ENCODE assay signal across 27 cellular contexts in the genomic region with DNA sequence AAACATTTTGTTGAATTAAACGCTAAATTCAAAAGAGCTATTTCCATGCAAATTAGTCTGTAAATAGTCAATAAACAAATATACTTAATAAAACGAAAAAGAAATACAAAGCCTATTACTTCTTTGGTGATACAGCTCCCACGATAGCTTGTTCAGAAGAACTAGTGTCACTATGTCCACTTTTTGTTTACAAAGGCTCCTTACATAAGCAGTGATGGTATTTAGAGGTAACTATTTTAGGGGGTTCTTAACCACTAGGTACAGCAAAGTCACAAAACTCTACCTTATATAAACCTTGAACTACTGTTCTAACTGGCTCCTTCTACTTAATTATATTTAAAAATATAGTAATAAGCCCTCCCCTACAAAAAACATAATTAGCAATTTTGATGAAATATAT. TPM values are rescaled to one million over a fixed set of nuclear protein-coding genes. Genes with fewer than 3 reads are reported as not detected.
"Had no signal": no experiment of that assay in that cellular context is flagged by ENCODE, and none has a peak within 500 bp of the region (broad histone marks: within the 10 kb centered on the region; RNA-seq: fewer than 3 reads in every experiment).

No MANE protein-coding gene starts in this region.

- H3K36me3 ChIP-seq: ovary, uterus had no signal

- DNase-seq: dermis blood vessel endothelial cell; effector memory CD4-positive, alpha-beta T cell; foreskin keratinocyte; kidney; left lung; lower lobe of right lung; naive thymus-derived CD8-positive, alpha-beta T cell; nephron progenitor cell; occipital lobe; ovary; posterior cingulate gyrus; stimulated activated CD4-positive, alpha-beta T cell treated with anti-CD3 and anti-CD28 coated beads, Interleukin-12 subunit alpha, Interleukin-12 subunit beta, amount 100 ng/mL, for 4 hours; stimulated activated CD4-positive, alpha-beta T cell treated with anti-CD3 and anti-CD28 coated beads, Interleukin-1b, Interleukin-23, amount 100 ng/mL, for 48 hours; stimulated activated CD4-positive, alpha-beta T cell treated with anti-CD3 and anti-CD28 coated beads, Interleukin-4, amount 100 ng/mL, for 1 hour; stimulated activated CD8-positive, alpha-beta memory T cell treated with anti-CD3 and anti-CD28 coated beads, Interleukin-4, amount 100 ng/mL, for 48 hours; stimulated activated naive CD4-positive, alpha-beta T cell; stimulated activated naive CD8-positive, alpha-beta T cell treated with anti-CD3 and anti-CD28 coated beads, Interleukin-15, amount 100 ng/mL, for 72 hours; transverse colon; upper lobe of right lung; uterus had no signal

- H3K4me2 ChIP-seq: smooth muscle cell had no signal

- H3K9me3 Mint-ChIP-seq: naive thymus-derived CD8-positive, alpha-beta T cell; nephron progenitor cell; stimulated activated naive CD8-positive, alpha-beta T cell treated with anti-CD3 and anti-CD28 coated beads, Interleukin-15, amount 100 ng/mL, for 72 hours had no signal

- H3K27ac ChIP-seq: coronary artery, esophagus muscularis mucosa, foreskin keratinocyte, gastroesophageal sphincter, left lung, lower lobe of right lung, ovary, suprapubic skin, transverse colon, upper lobe of right lung, uterus had no signal

- H3K9me3 ChIP-seq: esophagus muscularis mucosa, gastroesophageal sphincter, left lung, lower lobe of right lung, ovary, suprapubic skin, transverse colon, upper lobe of right lung, uterus had no signal

- FAIRE-seq: endothelial cell of umbilical vein had no signal

- H3K27ac Mint-ChIP-seq: naive thymus-derived CD8-positive, alpha-beta T cell had no signal

- H3K4me3 ChIP-seq: coronary artery, esophagus muscularis mucosa, gastroesophageal sphincter, left lung, lower lobe of right lung, ovary, smooth muscle cell, suprapubic skin, transverse colon, upper lobe of right lung, uterus had no signal

- H3K4me1 Mint-ChIP-seq: naive thymus-derived CD8-positive, alpha-beta T cell; stimulated activated naive CD8-positive, alpha-beta T cell treated with anti-CD3 and anti-CD28 coated beads, Interleukin-15, amount 100 ng/mL, for 72 hours had no signal

- ATAC-seq: foreskin keratinocyte; gastroesophageal sphincter; left lung; lower lobe of right lung; naive thymus-derived CD8-positive, alpha-beta T cell; sciatic nerve; stimulated activated naive CD8-positive, alpha-beta T cell treated with anti-CD3 and anti-CD28 coated beads, Interleukin-15, amount 100 ng/mL, for 72 hours; upper lobe of right lung had no signal

- H3K27me3 Mint-ChIP-seq: naive thymus-derived CD8-positive, alpha-beta T cell; stimulated activated naive CD8-positive, alpha-beta T cell treated with anti-CD3 and anti-CD28 coated beads, Interleukin-15, amount 100 ng/mL, for 72 hours had no signal

- H3K27me3 ChIP-seq: esophagus muscularis mucosa, foreskin keratinocyte, gastroesophageal sphincter, left lung, ovary, suprapubic skin, transverse colon, upper lobe of right lung, uterus had no signal

- H3K4me1 ChIP-seq: esophagus muscularis mucosa, foreskin keratinocyte, gastroesophageal sphincter, left lung, lower lobe of right lung, suprapubic skin, upper lobe of right lung, uterus had no signal

- H3K4me3 Mint-ChIP-seq: naive thymus-derived CD8-positive, alpha-beta T cell; nephron progenitor cell; stimulated activated naive CD8-positive, alpha-beta T cell treated with anti-CD3 and anti-CD28 coated beads, Interleukin-15, amount 100 ng/mL, for 72 hours had no signal

RNA-seq across cellular contexts. Expression of a gene that starts 47.5 kb away (rescaled TPM):
- total RNA-seq: dermis blood vessel endothelial cell; endothelial cell of umbilical vein; naive thymus-derived CD8-positive, alpha-beta T cell; occipital lobe had no signal
- polyA plus RNA-seq: endothelial cell of umbilical vein; naive thymus-derived CD8-positive, alpha-beta T cell had no signal
